Comparison of ENCODE assay signal across 8 cellular contexts in genomic region chr7:100335566-100336466, GRCh38. TPM values are rescaled to one million over a fixed set of nuclear protein-coding genes. Genes with fewer than 3 reads are reported as not detected.
DNase-seq lines count a peak whose midpoint lies in the region; ATAC-seq and TF ChIP-seq lines count a peak whose summit lies in the region.
"Not testable (repeated sequence)": the region's sequence is repeated elsewhere in the genome, so short reads cannot be mapped to it uniquely, and the experiment has no call there.

No MANE protein-coding gene starts in this region.

- peak overlapping the region; percentile 88 for H3K4me3 Mint-ChIP-seq in WTC11

- H3K27me3 Mint-ChIP-seq in WTC11 (ENCODE audit: low read depth): not testable (repeated sequence)

- peak overlapping the region; percentile 95 for H3K27ac Mint-ChIP-seq in WTC11

- H3K27me3 ChIP-seq in spleen (replicated peaks in 1 of 7): not testable (repeated sequence)

- H3K36me3 ChIP-seq in spleen: peaks cover 0 to 42% (median 12%) of the 10 kb centered on the region in 6 donors

- DNase-seq in AG08395 (ENCODE audit: low spot score) (peak; percentile 90), NCI-H2227 treated with DMSO at 0.1 percent for 48 hours (lab: John Stamatoyannopoulos, UW) (peak; percentile 98), WTC11 (ENCODE audit: low spot score) (peak; percentile 94), cardiac fibroblast (ENCODE audit: low read depth in 2 of 2) (peak; percentile 94 to 95), inferior parietal cortex (ENCODE audit: extremely low spot score) (peak; percentile 90), spleen (peak; percentile 96)

- 0 to 1% (median 0%) methylated on average over 25 to 83 of the region's 85 CpGs for WGBS in spleen, 5 donors

- H3K4me1 ChIP-seq in spleen: peaks cover 9 to 48% (median 25%) of the 10 kb centered on the region in 6 donors

- not testable (repeated sequence) for H3K9me3 ChIP-seq in spleen

- intact Hi-C loops in spleen (cut with DNase I; ENCODE audit: low total_unique reads): not testable (repeated sequence)

- peak overlapping the region; percentile 94 to 99 (median 97) for H3K27ac ChIP-seq in spleen

- peak; percentile 87 to 97 (median 94) for TF ChIP-seq POLR2A in spleen (IDR thresholded peaks at IDR 0.05)

- H3K9me3 Mint-ChIP-seq in WTC11: not testable (repeated sequence)

- POLR2A ChIA-PET in WTC11 (lab: Charles Lee): interaction anchor here (1.0 kb wide), 1 partner anchor 9 kb away, joined by 3 read pairs; no protein-coding TSS in a partner anchor

- CTCF ChIA-PET in WTC11 (lab: Charles Lee): not testable (repeated sequence)

- peaks cover 28% of the 10 kb centered on the region for H3K36me3 Mint-ChIP-seq in WTC11

- not testable (repeated sequence) for TF ChIP-seq CTCF in WTC11 (IDR thresholded peaks at IDR 0.05); cardiac fibroblast (IDR thresholded peaks at IDR 0.05; ENCODE audit: low read depth, low read length)
- peak in 6 of 11 experiments; percentile 6 to 36 (median 10) for TF ChIP-seq CTCF in spleen (IDR thresholded peaks at IDR 0.05 in 8 of 11, conservative IDR thresholded peaks at IDR 0.05 in 3 of 11)

- ATAC-seq in GM18909 (IDR thresholded peaks at IDR 0.05; ENCODE audit: poor library complexity, unreplicated experiment) (peak; percentile 93), HG03159 (IDR thresholded peaks at IDR 0.05; ENCODE audit: unreplicated experiment) (peak; percentile 94), WTC11 (peak; percentile 95)

- H3K4me1 Mint-ChIP-seq in WTC11: not testable (repeated sequence)

- H3K4me3 ChIP-seq in cardiac fibroblast (replicated peaks in 1 of 2; ENCODE audit: low read depth in 2 of 2, low read length in 2 of 2) (peak overlapping the region; percentile 67 to 72), spleen (peak overlapping the region; percentile 60 to 91 (median 80))

TF ChIP-seq in WTC11, 78 proteins besides CTCF, POLR2A, EP300 and RAD21:
- peak; percentile 75 for TF ChIP-seq TEAD1 (CRISPR knock-in tag; IDR thresholded peaks at IDR 0.05)
- 0 out of 2 replicates have a peak, but pooled peaks have one; percentile 61 for TF ChIP-seq ZBTB43 (CRISPR knock-in tag; IDR thresholded peaks at IDR 0.05)
- TF ChIP-seq MAX (CRISPR knock-in tag; IDR thresholded peaks at IDR 0.05): peak; percentile 84
- TF ChIP-seq USF1 (CRISPR knock-in tag; IDR thresholded peaks at IDR 0.05): peak; percentile 31; the same call in 1 of the 2 replicates
- TF ChIP-seq TEAD4 (CRISPR knock-in tag; IDR thresholded peaks at IDR 0.05): peak; percentile 29; the same call in 1 of the 2 replicates
- peak; percentile 42; the same call in 1 of the 2 replicates for TF ChIP-seq FOXP4 (CRISPR knock-in tag; IDR thresholded peaks at IDR 0.05)
- TF ChIP-seq NFYB (CRISPR knock-in tag; conservative IDR thresholded peaks at IDR 0.05; ENCODE audit: low read depth): peak; percentile 96
- peak; percentile 65; the same call in 1 of the 2 replicates for TF ChIP-seq CREM (CRISPR knock-in tag; IDR thresholded peaks at IDR 0.05)
- peak; percentile 41; the same call in 1 of the 2 replicates for TF ChIP-seq KAT7 (CRISPR knock-in tag; IDR thresholded peaks at IDR 0.05; ENCODE audit: borderline replicate concordance)
- TF ChIP-seq MYBL2 (CRISPR knock-in tag; IDR thresholded peaks at IDR 0.05): peak; percentile 96
- TF ChIP-seq SMAD4 (CRISPR knock-in tag; IDR thresholded peaks at IDR 0.05): 0 out of 2 replicates have a peak, but pooled peaks have one; percentile 52
- 0 out of 2 replicates have a peak, but pooled peaks have one; percentile 47 for TF ChIP-seq JUN (CRISPR knock-in tag; IDR thresholded peaks at IDR 0.05)
- TF ChIP-seq SP1 (CRISPR knock-in tag; conservative IDR thresholded peaks at IDR 0.05): peak; percentile 86
- TF ChIP-seq ZNF416 (CRISPR knock-in tag; IDR thresholded peaks at IDR 0.05): peak; percentile 88; the same call in 1 of the 2 replicates
- 0 out of 2 replicates have a peak, but pooled peaks have one; percentile 2 for TF ChIP-seq HMGA2 (CRISPR knock-in tag; IDR thresholded peaks at IDR 0.05)
- TF ChIP-seq FOXP1 (CRISPR knock-in tag; IDR thresholded peaks at IDR 0.05; ENCODE audit: borderline replicate concordance): peak; percentile 79
- TF ChIP-seq ZNF232 (CRISPR knock-in tag; IDR thresholded peaks at IDR 0.05): 0 out of 2 replicates have a peak, but pooled peaks have one; percentile 58

RNA-seq across cellular contexts. Expression of gene PILRB, which starts 22.1 kb away (rescaled TPM):
- total RNA-seq in WTC11 (2021) (30.2 to 35.8 TPM (median 30.7 TPM) in 3 replicates), spleen (100 to 1,000 TPM in 2 of 7 donors, 10 to 100 TPM in 5; 66.2 to 114 (median 70.5) TPM)
- polyA plus RNA-seq in spleen: 10 to 100 TPM; 56.8 to 97.5 (median 95.0) TPM

RNA-seq across cellular contexts. Expression of gene SPDYE3, which starts 28.3 kb away (rescaled TPM):
- not detected in 3 replicates for total RNA-seq in WTC11 (2021)
- not detected for total RNA-seq in spleen
- polyA plus RNA-seq in spleen: under 1 TPM; 0.09 to 0.22 (median 0.15) TPM

RNA-seq across cellular contexts. Expression of gene PILRA, which starts 37.5 kb away (rescaled TPM):
- total RNA-seq in WTC11 (2021) (1.8 to 3.2 TPM (median 3.0 TPM) in 3 replicates), spleen (10 to 100 TPM; 19.8 to 61.1 (median 30.9) TPM)
- 10 to 100 TPM in 2 of 3 donors, 1 to 10 TPM in 1; 5.8 to 18.8 (median 11.7) TPM for polyA plus RNA-seq in spleen

Comparison
In these comparisons a context has a peak if more than half of its experiments do, and no peak if none do; other contexts are left out.
1. Peak in every context shown above with its lines: DNase-seq, ATAC-seq, H3K4me3 ChIP-seq and H3K27ac ChIP-seq.